26 cellular contexts compared by ENCODE assay signal in genomic region chr2:186959486-186959885, GRCh38.
"Had no signal": no experiment of that assay in that cellular context is flagged by ENCODE, and none has a peak within 500 bp of the region (broad histone marks: within the 10 kb centered on the region; RNA-seq: fewer than 3 reads in every experiment).

No MANE protein-coding gene starts in this region.

- H3K4me1 ChIP-seq: left lung, lower lobe of right lung, pancreas, prostate gland, sigmoid colon, spleen, suprapubic skin, tibial artery, upper lobe of right lung had no signal

- H3K36me3 Mint-ChIP-seq: immature natural killer cell; naive B cell; natural killer cell; stimulated activated effector memory CD8-positive, alpha-beta T cell treated with anti-CD3 and anti-CD28 coated beads, Interleukin-12 subunit alpha, Interleukin-12 subunit beta, amount 100 ng/mL, for 72 hours had no signal

- H3K4me3 ChIP-seq: left lung, lower lobe of right lung, pancreas, prostate gland, sigmoid colon, spleen, suprapubic skin, thoracic aorta, tibial artery, upper lobe of right lung had no signal

- H3K36me3 ChIP-seq: left lung, lower lobe of right lung, pancreas, prostate gland, sigmoid colon, spleen, suprapubic skin, thoracic aorta, tibial artery, upper lobe of right lung had no signal

- H3K27ac ChIP-seq: left lung, lower lobe of right lung, pancreas, prostate gland, sigmoid colon, spleen, suprapubic skin, thoracic aorta, tibial artery, upper lobe of right lung had no signal

- H3K9me3 ChIP-seq: lower lobe of right lung, pancreas, prostate gland, sigmoid colon, suprapubic skin, thoracic aorta, tibial artery, upper lobe of right lung had no signal

- H3K4me1 Mint-ChIP-seq: immature natural killer cell; naive B cell; natural killer cell; stimulated activated effector memory CD8-positive, alpha-beta T cell treated with anti-CD3 and anti-CD28 coated beads, Interleukin-12 subunit alpha, Interleukin-12 subunit beta, amount 100 ng/mL, for 72 hours had no signal

- H3K9me3 Mint-ChIP-seq: stimulated activated effector memory CD8-positive, alpha-beta T cell treated with anti-CD3 and anti-CD28 coated beads, Interleukin-12 subunit alpha, Interleukin-12 subunit beta, amount 100 ng/mL, for 72 hours; stimulated activated naive CD8-positive, alpha-beta T cell treated with anti-CD3 and anti-CD28 coated beads, Interleukin-15, Interleukin-2, amounts not matched to agents 100 ng/mL and 50 ng/mL, for 24 hours had no signal

- H3K27me3 ChIP-seq: left lung, pancreas, sigmoid colon, spleen, suprapubic skin, tibial artery, upper lobe of right lung had no signal

- H3K27ac Mint-ChIP-seq: immature natural killer cell; naive B cell; natural killer cell; stimulated activated effector memory CD8-positive, alpha-beta T cell treated with anti-CD3 and anti-CD28 coated beads, Interleukin-12 subunit alpha, Interleukin-12 subunit beta, amount 100 ng/mL, for 72 hours; stimulated activated naive CD8-positive, alpha-beta T cell treated with anti-CD3 and anti-CD28 coated beads, Interleukin-15, Interleukin-2, amounts not matched to agents 100 ng/mL and 50 ng/mL, for 24 hours had no signal

- DNase-seq: hypothalamus; immature natural killer cell; left lung; lower lobe of right lung; mammary epithelial cell; mesenchymal stem cell; naive B cell; natural killer cell; pancreas; retina; right cardiac atrium; sigmoid colon; small intestine; spleen; stimulated activated CD4-positive, alpha-beta T cell treated with anti-CD3 and anti-CD28 coated beads, Interleukin-4, amount 100 ng/mL, for 24 hours; stimulated activated naive CD4-positive, alpha-beta T cell; tibial artery; trophoblast cell; upper lobe of right lung had no signal

- FAIRE-seq: islet of Langerhans, pancreas, small intestine, urothelium cell line had no signal

- ATAC-seq: left lung; lower lobe of right lung; natural killer cell; pancreas; right cardiac atrium; stimulated activated effector memory CD8-positive, alpha-beta T cell treated with anti-CD3 and anti-CD28 coated beads, Interleukin-12 subunit alpha, Interleukin-12 subunit beta, amount 100 ng/mL, for 72 hours; upper lobe of right lung had no signal

- H3K27me3 Mint-ChIP-seq: naive B cell; stimulated activated naive CD8-positive, alpha-beta T cell treated with anti-CD3 and anti-CD28 coated beads, Interleukin-15, Interleukin-2, amounts not matched to agents 100 ng/mL and 50 ng/mL, for 24 hours had no signal

- H3K4me3 Mint-ChIP-seq: immature natural killer cell; naive B cell; natural killer cell; stimulated activated effector memory CD8-positive, alpha-beta T cell treated with anti-CD3 and anti-CD28 coated beads, Interleukin-12 subunit alpha, Interleukin-12 subunit beta, amount 100 ng/mL, for 72 hours; stimulated activated naive CD8-positive, alpha-beta T cell treated with anti-CD3 and anti-CD28 coated beads, Interleukin-15, Interleukin-2, amounts not matched to agents 100 ng/mL and 50 ng/mL, for 24 hours had no signal
